In genomic region chr14:89740241-89740640, GRCh38 we compare ENCODE assay signal across 12 cellular contexts.
DNase-seq lines count a peak whose midpoint lies in the region; ATAC-seq and TF ChIP-seq lines count a peak whose summit lies in the region.
"Had no signal": no experiment of that assay in that cellular context is flagged by ENCODE, and none has a peak within 500 bp of the region (broad histone marks: within the 10 kb centered on the region; RNA-seq: fewer than 3 reads in every experiment).

No MANE protein-coding gene starts in this region.

- H3K9me2 ChIP-seq in PC-9 (ENCODE audit: insufficient read depth) (no peaks in the 10 kb centered on the region), hepatocyte (replicated peaks; ENCODE audit: insufficient read depth) (no peaks in the 10 kb centered on the region)

- no peak overlapping the region for H3K9ac ChIP-seq in smooth muscle cell (ENCODE audit: low read depth)

- peak; percentile 11 for DNase-seq in HPDE6-E6E7 (ENCODE audit: extremely low spot score)
- peak in 1 of 2 experiments; percentile 40 for DNase-seq in PC-9
- no peak for DNase-seq in hepatocyte (ENCODE audit: low spot score)
- no peak for DNase-seq in smooth muscle cell (lab: John Stamatoyannopoulos, UW; ENCODE audit: unreplicated experiment)
- DNase-seq in OCI-M2 (lab: John Stamatoyannopoulos, UW; ENCODE audit: unreplicated experiment), result no peak
- DNase-seq in coronary artery (ENCODE audit: low spot score), result no peak
- DNase-seq: GDM1, NCI-H1436, NCI-H187 treated with DMSO at 0.1 percent for 48 hours, NCI-H82, Right ventricle myocardium superior had no signal

- H3K9me3 ChIP-seq in PC-9 (ENCODE audit: insufficient read depth, low read depth), result no peaks in the 10 kb centered on the region
- H3K9me3 ChIP-seq in hepatocyte (ENCODE audit: low read depth), result no peaks in the 10 kb centered on the region
- no peaks in the 10 kb centered on the region for H3K9me3 ChIP-seq in smooth muscle cell (replicated peaks; ENCODE audit: low read depth)

- H3K27me3 ChIP-seq in PC-9 (ENCODE audit: insufficient read depth, low read depth) (no peaks in the 10 kb centered on the region; the same call in 1 of the 2 replicates), hepatocyte (no peaks in the 10 kb centered on the region), smooth muscle cell (ENCODE audit: low read depth) (no peaks in the 10 kb centered on the region)

- H3K36me3 ChIP-seq in PC-9 (ENCODE audit: low read depth) (no peaks in the 10 kb centered on the region), hepatocyte (replicated peaks; ENCODE audit: insufficient read depth, low read depth) (no peaks in the 10 kb centered on the region), smooth muscle cell (ENCODE audit: low read depth) (no peaks in the 10 kb centered on the region)

- WGBS in hepatocyte (ENCODE audit: low lambda C conversion rate, missing lambda C conversion rate), result 89% methylated on average over 3 of the region's 3 CpGs
- WGBS in smooth muscle cell (ENCODE audit: low lambda C conversion rate), result 51% methylated on average over 3 of the region's 3 CpGs

- H3K4me2 ChIP-seq in PC-9, result peak overlapping the region; percentile 70
- H3K4me2 ChIP-seq in hepatocyte, result no peak overlapping the region
- peak overlapping the region; percentile 1 for H3K4me2 ChIP-seq in smooth muscle cell

- no peak for TF ChIP-seq CTCF in PC-9 (conservative IDR thresholded peaks at IDR 0.05)
- TF ChIP-seq CTCF in hepatocyte (IDR thresholded peaks at IDR 0.05; ENCODE audit: poor library complexity), result no peak
- no peak for TF ChIP-seq CTCF in smooth muscle cell (IDR thresholded peaks at IDR 0.05; ENCODE audit: borderline replicate concordance, insufficient read depth, poor library complexity, severe bottlenecking)
- no peak for TF ChIP-seq CTCF in coronary artery (IDR thresholded peaks at IDR 0.05)

- H2AFZ ChIP-seq in PC-9 (no peak overlapping the region; the same call in 1 of the 2 replicates), hepatocyte (no peak overlapping the region), smooth muscle cell (ENCODE audit: low read depth) (peak overlapping the region; percentile 62)

- H3F3A ChIP-seq in PC-9 (ENCODE audit: insufficient read depth, low read depth), result no peaks in the 10 kb centered on the region
- H3F3A ChIP-seq in smooth muscle cell (ENCODE audit: low read depth), result no peaks in the 10 kb centered on the region

- H3K4me1 ChIP-seq in PC-9 (replicated peaks; ENCODE audit: insufficient read depth) (no peaks in the 10 kb centered on the region), hepatocyte (ENCODE audit: insufficient read depth) (no peaks in the 10 kb centered on the region), smooth muscle cell (ENCODE audit: low read depth) (no peaks in the 10 kb centered on the region)

- BruUV-seq in PC-9 (replicated peaks; lab: Mats Ljungman, UMichigan), result no TSS peak

- ATAC-seq in HG03354 (IDR thresholded peaks at IDR 0.05; ENCODE audit: poor library complexity, severe bottlenecking, unreplicated experiment), result no peak

- H4K20me1 ChIP-seq in PC-9 (ENCODE audit: insufficient read depth) (no peaks in the 10 kb centered on the region), hepatocyte (ENCODE audit: insufficient read depth, poor library complexity, severe bottlenecking) (no peaks in the 10 kb centered on the region), smooth muscle cell (ENCODE audit: low read depth) (no peaks in the 10 kb centered on the region)

- POLR2A ChIA-PET in PC-9 (lab: Charles Lee; ENCODE audit: unreplicated experiment), result no interaction called here

- CTCF ChIA-PET in PC-9 (lab: Charles Lee), result no interaction called here

- no peak overlapping the region for H3K4me3 ChIP-seq in PC-9
- no peak overlapping the region for H3K4me3 ChIP-seq in hepatocyte
- H3K4me3 ChIP-seq in smooth muscle cell, result no peak overlapping the region
- no peak overlapping the region for H3K4me3 ChIP-seq in coronary artery

- H3K79me2 ChIP-seq in PC-9 (ENCODE audit: low read depth) (no peaks in the 10 kb centered on the region), hepatocyte (no peaks in the 10 kb centered on the region), smooth muscle cell (ENCODE audit: low read depth) (no peaks in the 10 kb centered on the region)

- intact Hi-C loops in PC-9 (cut with micrococcal nuclease; ENCODE audit: unreplicated experiment), result no loop called here

- no peak overlapping the region for H3K27ac ChIP-seq in PC-9
- peak overlapping the region; percentile 1 for H3K27ac ChIP-seq in hepatocyte
- H3K27ac ChIP-seq in smooth muscle cell (ENCODE audit: low read depth), result no peak overlapping the region
- no peak overlapping the region for H3K27ac ChIP-seq in coronary artery
